ENCODE assay signal across 12 cellular contexts in the genomic region with DNA sequence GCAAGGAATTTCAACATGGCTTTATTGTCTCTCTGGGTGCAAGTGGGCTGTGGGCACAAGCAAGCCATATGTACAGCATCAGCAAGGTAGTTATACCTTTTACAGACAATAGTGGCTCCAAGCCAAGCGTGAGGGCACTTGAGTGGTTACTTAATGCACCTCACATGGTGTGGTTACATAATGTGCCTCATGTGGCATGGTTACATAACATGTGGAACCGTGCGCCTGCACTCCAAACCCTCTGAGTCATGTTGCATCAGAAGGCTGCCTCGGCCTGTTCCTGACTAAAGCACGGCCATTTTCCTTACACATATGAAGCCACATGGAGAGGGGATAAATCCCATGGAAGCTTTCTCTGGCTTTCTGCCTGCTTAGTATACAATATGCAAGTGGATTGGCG.
DNase-seq lines count a peak whose midpoint lies in the region; ATAC-seq, FAIRE-seq and TF ChIP-seq lines count a peak whose summit lies in the region.
"Had no signal": no experiment of that assay in that cellular context is flagged by ENCODE, and none has a peak within 500 bp of the region (broad histone marks: within the 10 kb centered on the region; RNA-seq: fewer than 3 reads in every experiment).

No MANE protein-coding gene starts in this region.

- no peak for TF ChIP-seq CTCF in CD14-positive monocyte (IDR thresholded peaks at IDR 0.05)
- TF ChIP-seq CTCF in IMR-90 (conservative IDR thresholded peaks at IDR 0.05; ENCODE audit: low read depth, low read length) = no peak
- no peak for TF ChIP-seq CTCF in adrenal gland (IDR thresholded peaks at IDR 0.05)
- no peak for TF ChIP-seq CTCF in HepG2 (CRISPR knock-in tag; IDR thresholded peaks at IDR 0.05)
- no peak for TF ChIP-seq CTCF in type B pancreatic cell (conservative IDR thresholded peaks at IDR 0.05)
- TF ChIP-seq CTCF in uterus (IDR thresholded peaks at IDR 0.05) = no peak

- no peak overlapping the region for H3K4ac ChIP-seq in IMR-90 (ENCODE audit: low read depth, low read length)

- no peak overlapping the region for H4K5ac ChIP-seq in IMR-90 (ENCODE audit: low read depth, low read length)

- intact Hi-C loops in CD14-positive monocyte (cut with micrococcal nuclease) = no loop called here
- intact Hi-C loops in IMR-90 (cut with micrococcal nuclease) = loop anchor here (5.0 kb wide), 1 partner anchor 152 kb away; a partner anchor contains a TSS
- intact Hi-C loops in adrenal gland (cut with DNase I) = no loop called here
- intact Hi-C loops in HepG2 (cut with micrococcal nuclease; ENCODE audit: unreplicated experiment) = no loop called here
- intact Hi-C loops in uterus (cut with DNase I; ENCODE audit: low total_unique reads) = no loop called here

- H3K9me3 Mint-ChIP-seq in CD14-positive monocyte (peaks cover 0 to 24% (median 5%) of the 10 kb centered on the region in 7 donors), type B pancreatic cell (peaks cover 5% of the 10 kb centered on the region)
- H3K9me3 Mint-ChIP-seq: activated CD8-positive, alpha-beta T cell treated with anti-CD3 and anti-CD28 coated beads for 36 hours had no signal

- no peak overlapping the region for H4K8ac ChIP-seq in IMR-90 (ENCODE audit: low read depth in 2 of 2, low read length in 2 of 2)

- BruUV-seq in IMR-90 (replicated peaks; lab: Mats Ljungman, UMichigan) (no TSS peak), HepG2 (replicated peaks; lab: Mats Ljungman, UMichigan) (no TSS peak)

- no peaks in the 10 kb centered on the region for H3K79me2 ChIP-seq in HepG2 (ENCODE audit: insufficient read depth, low read length)

- no peak overlapping the region for H2BK20ac ChIP-seq in IMR-90 (ENCODE audit: low read depth, low read length)

- H4K20me1 ChIP-seq in IMR-90 (ENCODE audit: insufficient read depth, low read length) (no peaks in the 10 kb centered on the region), HepG2 (ENCODE audit: insufficient read depth, low read length) (no peaks in the 10 kb centered on the region)

- no peak overlapping the region for H3K4me3 Mint-ChIP-seq in CD14-positive monocyte
- H3K4me3 Mint-ChIP-seq in type B pancreatic cell = no peak overlapping the region
- H3K4me3 Mint-ChIP-seq: activated CD8-positive, alpha-beta T cell treated with anti-CD3 and anti-CD28 coated beads for 36 hours had no signal

- dilution Hi-C loops in IMR-90 (cut with HindIII; ENCODE audit: low sequenced_read_pairs, unreplicated experiment) = no loop called here

- no peaks in the 10 kb centered on the region for H3K9me3 ChIP-seq in IMR-90 (ENCODE audit: control insufficient read depth, insufficient read depth, low read length)
- no peaks in the 10 kb centered on the region for H3K9me3 ChIP-seq in adrenal gland (replicated peaks in 1 of 3)
- peaks cover 16% of the 10 kb centered on the region; the same call in 1 of the 2 replicates for H3K9me3 ChIP-seq in HepG2 (ENCODE audit: low read length)
- H3K9me3 ChIP-seq in uterus = no peaks in the 10 kb centered on the region
- H3K9me3 ChIP-seq: gastroesophageal sphincter, SJSA1, vagina had no signal

- no peak overlapping the region for H3K9ac ChIP-seq in IMR-90 (ENCODE audit: low read depth, low read length)
- no peak overlapping the region for H3K9ac ChIP-seq in HepG2 (ENCODE audit: insufficient read depth, low read depth, low read length)

- DNase-seq in CD14-positive monocyte (ENCODE audit: low spot score) (peak; percentile 69), IMR-90 (peak; percentile 29), adrenal gland (peak in 5 of 7 donors; percentile 12 to 68 (median 26)), HepG2 (ENCODE audit: low spot score) (peak; percentile 42), NCI-H446 treated with DMSO at 0.1 percent for 48 hours (lab: John Stamatoyannopoulos, UW) (no peak), type B pancreatic cell (ENCODE audit: extremely low spot score, unreplicated experiment) (no peak), uterus (no peak)
- DNase-seq: activated CD8-positive, alpha-beta T cell treated with anti-CD3 and anti-CD28 coated beads for 36 hours had no signal

- WGBS in IMR-90 (ENCODE audit: extremely low coverage in 2 of 2, insufficient read length in 1 of 2), 2 experiments = 34% methylated on average over 3 of the region's 6 CpGs; no CpG with 5 or more reads in 1 of the 2 experiments
- 48 to 68% (median 56%) methylated on average over 6 of the region's 6 CpGs for WGBS in adrenal gland, 4 donors
- WGBS in HepG2 (ENCODE audit: low lambda C conversion rate) = 3% methylated on average over 6 of the region's 6 CpGs

- H3K36me3 ChIP-seq in IMR-90 (ENCODE audit: control insufficient read depth, insufficient read depth, low read length) (no peaks in the 10 kb centered on the region), adrenal gland (replicated peaks in 1 of 2) (no peaks in the 10 kb centered on the region), HepG2 (replicated peaks in 1 of 2; ENCODE audit: control insufficient read depth in 1 of 2, insufficient read depth in 2 of 2, low read length in 2 of 2) (no peaks in the 10 kb centered on the region), uterus (no peaks in the 10 kb centered on the region)
- H3K36me3 ChIP-seq: gastroesophageal sphincter, SJSA1, vagina had no signal

- no peak overlapping the region for H4K91ac ChIP-seq in IMR-90 (ENCODE audit: insufficient read depth, low read depth, low read length)

- POLR2A ChIA-PET in IMR-90 (lab: Charles Lee; ENCODE audit: unreplicated experiment) (no interaction called here), HepG2 (lab: Yijun Ruan, JAX) (no interaction called here)

- H3K4me2 ChIP-seq in IMR-90 (ENCODE audit: low read depth, low read length) = no peak overlapping the region
- 0 out of 2 replicates have a peak overlapping the region, but pooled peaks have one; percentile 2 for H3K4me2 ChIP-seq in HepG2 (ENCODE audit: low read depth, low read length)

- H3K4me1 Mint-ChIP-seq in CD14-positive monocyte (peaks cover 25% of the 10 kb centered on the region), type B pancreatic cell (ENCODE audit: unreplicated experiment) (no peaks in the 10 kb centered on the region)

- TF ChIP-seq POLR2A in IMR-90 (IDR thresholded peaks at IDR 0.05; ENCODE audit: low read depth, low read length) = no peak
- TF ChIP-seq POLR2A in adrenal gland (IDR thresholded peaks at IDR 0.05) = no peak
- TF ChIP-seq POLR2A in HepG2 (IDR thresholded peaks at IDR 0.05; ENCODE audit: insufficient read depth in 1 of 2, low read depth in 2 of 2, low read length in 2 of 2) = no peak
- no peak for TF ChIP-seq POLR2A in uterus (IDR thresholded peaks at IDR 0.05)

- H3K4me1 ChIP-seq in IMR-90 (ENCODE audit: control insufficient read depth, insufficient read depth, low read length) (no peaks in the 10 kb centered on the region), adrenal gland (replicated peaks in 1 of 2) (no peaks in the 10 kb centered on the region), HepG2 (ENCODE audit: insufficient read depth, low read length) (peaks cover 9% of the 10 kb centered on the region; the same call in 1 of the 2 replicates), uterus (no peaks in the 10 kb centered on the region)
- H3K4me1 ChIP-seq: gastroesophageal sphincter, SJSA1, vagina had no signal

- no peak overlapping the region for H2AFZ ChIP-seq in IMR-90 (replicated peaks; ENCODE audit: low read length, poor library complexity)
- no peak overlapping the region for H2AFZ ChIP-seq in HepG2 (ENCODE audit: low read length)

- no peaks in the 10 kb centered on the region for H3K9me1 ChIP-seq in IMR-90 (ENCODE audit: insufficient read depth, low read length)

- no peak overlapping the region for H2BK5ac ChIP-seq in IMR-90 (ENCODE audit: low read depth, low read length, poor library complexity, severe bottlenecking)

- no peak overlapping the region for H2BK15ac ChIP-seq in IMR-90 (ENCODE audit: low read depth, low read length)

- no peak overlapping the region for H3K14ac ChIP-seq in IMR-90 (replicated peaks; ENCODE audit: low read depth, low read length)

- in situ Hi-C loops in IMR-90 (cut with MboI; ENCODE audit: low sequenced_read_pairs) = no loop called here
- in situ Hi-C loops in HepG2 (cut with HindIII; ENCODE audit: extremely low pct_ligation_motif_present, low pct_unique_long_range_greater_than_20kb) = loop anchor here (5.0 kb wide), 1 partner anchor 37 kb away; no protein-coding TSS in a partner anchor

- H3K27ac Mint-ChIP-seq in CD14-positive monocyte (peak overlapping the region; percentile 3 to 93 (median 77)), type B pancreatic cell (no peak overlapping the region)
- H3K27ac Mint-ChIP-seq: activated CD8-positive, alpha-beta T cell treated with anti-CD3 and anti-CD28 coated beads for 36 hours had no signal

- CTCF ChIA-PET in IMR-90 (lab: Yijun Ruan, JAX) = interaction anchor here (0.6 kb wide), 1 partner anchor 146 kb away, joined by 3 read pairs; no protein-coding TSS in a partner anchor
- CTCF ChIA-PET in HepG2 (lab: Yijun Ruan, JAX; ENCODE audit: low intra/inter-chr PET ratio, low total read pairs) = interaction anchor here (2.2 kb wide), 1 partner anchor 39 kb away, joined by 50 read pairs; no protein-coding TSS in a partner anchor

- H2AK9ac ChIP-seq in IMR-90 (replicated peaks; ENCODE audit: low read depth, low read length, poor library complexity) = no peak overlapping the region

- H3K79me1 ChIP-seq in IMR-90 (ENCODE audit: low read depth in 1 of 2, low read length in 2 of 2) = no peaks in the 10 kb centered on the region

- H3K27ac ChIP-seq in IMR-90 (ENCODE audit: insufficient read depth, low read length) (no peak overlapping the region), adrenal gland (no peak overlapping the region), HepG2 (ENCODE audit: extremely low read length, insufficient read depth, low read length) (no peak overlapping the region), uterus (no peak overlapping the region)
- H3K27ac ChIP-seq: gastroesophageal sphincter, SJSA1, vagina had no signal

- H3K56ac ChIP-seq in IMR-90 (ENCODE audit: extremely low read depth, insufficient read depth, low read length) = no peak overlapping the region

- TF ChIP-seq EP300 in HepG2 (IDR thresholded peaks at IDR 0.05; ENCODE audit: low read depth in 2 of 2, low read length in 2 of 2) = peak in 1 of 2 experiments; percentile 34; a peak in 1 of 4 replicates
- peak; percentile 13; the same call in 1 of the 2 replicates for TF ChIP-seq EP300 in HepG2 (CRISPR knock-in tag; IDR thresholded peaks at IDR 0.05; ENCODE audit: borderline replicate concordance)

- no peak overlapping the region for H2AK5ac ChIP-seq in IMR-90 (ENCODE audit: low read depth, low read length)

- TF ChIP-seq RAD21 in IMR-90 (IDR thresholded peaks at IDR 0.05; ENCODE audit: low read length) = no peak
- TF ChIP-seq RAD21 in HepG2 (CRISPR knock-in tag; IDR thresholded peaks at IDR 0.05) = no peak

- no peak for FAIRE-seq in HepG2 (lab: Jason Lieb, UNC)

- H2BK120ac ChIP-seq in IMR-90 (ENCODE audit: low read depth, low read length) = no peak overlapping the region

- no peak overlapping the region for H3K18ac ChIP-seq in IMR-90 (ENCODE audit: low read depth, low read length)

- H3K36me3 Mint-ChIP-seq in CD14-positive monocyte (peaks cover 0 to 6% of the 10 kb centered on the region in 2 donors), type B pancreatic cell (no peaks in the 10 kb centered on the region)

- ATAC-seq in IMR-90 (ENCODE audit: low read depth) = no peak
- peak; percentile 36 for ATAC-seq in HepG2
- ATAC-seq in HG02763 (IDR thresholded peaks at IDR 0.05; ENCODE audit: unreplicated experiment) = no peak

- H3K23ac ChIP-seq in IMR-90 (ENCODE audit: low read depth, low read length) = no peak overlapping the region

- H3K27me3 Mint-ChIP-seq in CD14-positive monocyte (ENCODE audit: low read depth in 3 of 3) = peaks cover 0 to 2% (median 1%) of the 10 kb centered on the region in 3 donors
- peaks cover 3% of the 10 kb centered on the region for H3K27me3 Mint-ChIP-seq in type B pancreatic cell
- H3K27me3 Mint-ChIP-seq: activated CD8-positive, alpha-beta T cell treated with anti-CD3 and anti-CD28 coated beads for 36 hours had no signal

- H3K4me3 ChIP-seq in IMR-90 (ENCODE audit: insufficient read depth, low read depth, low read length) (no peak overlapping the region), adrenal gland (no peak overlapping the region), HepG2 (replicated peaks in 1 of 3; ENCODE audit: insufficient read depth in 1 of 3, low read depth in 2 of 3, low read length in 3 of 3) (no peak overlapping the region), uterus (no peak overlapping the region)
- H3K4me3 ChIP-seq: gastroesophageal sphincter, SJSA1, vagina had no signal

- H3K27me3 ChIP-seq in IMR-90 (ENCODE audit: control insufficient read depth, insufficient read depth, low read length) = no peaks in the 10 kb centered on the region
- H3K27me3 ChIP-seq in adrenal gland = no peaks in the 10 kb centered on the region
- no peaks in the 10 kb centered on the region for H3K27me3 ChIP-seq in HepG2 (ENCODE audit: control insufficient read depth in 1 of 2, insufficient read depth in 2 of 2, low read length in 2 of 2)
- H3K27me3 ChIP-seq in uterus = no peaks in the 10 kb centered on the region
- H3K27me3 ChIP-seq: gastroesophageal sphincter, SJSA1, vagina had no signal

Comparison
In these comparisons a context has a peak if more than half of its experiments do, and no peak if none do; other contexts are left out.
1. DNase-seq: peak in CD14-positive monocyte (single experiment), IMR-90 (single experiment), adrenal gland (5 of 7) and HepG2 (single experiment); none in NCI-H446 treated with DMSO at 0.1 percent for 48 hours (single experiment), type B pancreatic cell (single experiment) and uterus (0 of 2).